ENCODE assay signal across 1 cellular context in the genomic region with DNA sequence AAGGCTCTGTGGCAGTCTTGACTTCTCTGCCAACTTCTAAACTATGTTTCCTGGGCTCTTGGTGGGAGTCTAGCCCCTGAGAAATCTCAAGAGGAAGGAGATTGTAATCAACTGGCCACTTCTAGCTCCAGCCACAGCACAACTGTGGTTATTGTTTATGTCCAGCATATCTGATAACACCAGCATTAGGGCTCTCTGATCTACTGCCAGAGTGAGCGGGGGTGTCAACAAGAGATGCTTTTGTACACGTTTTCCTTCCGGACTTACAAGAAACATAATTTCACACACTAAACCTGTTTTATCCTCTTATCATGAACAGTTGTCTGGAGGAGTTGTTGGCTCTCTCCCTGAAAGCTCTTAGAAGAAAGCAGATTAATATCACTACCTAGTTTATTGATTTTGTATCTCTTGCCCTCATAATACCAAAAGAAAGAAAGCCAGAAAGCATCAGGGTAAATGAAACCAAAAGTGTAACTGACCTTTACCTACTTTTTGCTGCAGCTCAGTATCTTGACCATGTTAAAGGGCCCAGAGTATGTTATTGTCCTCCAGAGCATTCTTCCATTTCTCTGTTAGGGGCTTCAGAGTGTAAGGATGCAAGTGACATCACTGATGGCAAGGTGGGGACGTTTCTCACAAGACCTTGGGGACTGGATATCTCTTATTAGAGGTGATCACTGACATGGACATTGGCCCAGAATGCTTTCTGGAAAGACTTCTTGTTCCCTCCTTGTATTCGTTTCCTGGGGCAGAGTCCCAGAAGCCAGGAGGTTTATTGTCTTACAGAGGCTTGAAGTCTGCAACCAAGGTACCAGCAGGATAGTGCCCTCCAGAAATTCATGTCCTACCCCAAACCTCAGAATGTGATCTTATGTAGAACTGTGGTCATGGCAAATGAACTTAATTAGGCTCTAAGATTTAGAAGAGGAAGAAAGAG.
A peak's percentile ranks its signal among the peaks of the same experiment; 100 is the strongest.
TF ChIP-seq lines count a peak whose summit lies in the region.

No MANE protein-coding gene starts in this region.

TF ChIP-seq in K562, 482 proteins besides CTCF, POLR2A, EP300 and RAD21 (continued from another document):
- TF ChIP-seq CEBPG (CRISPR knock-in tag; IDR thresholded peaks at IDR 0.05) = no peak
- TF ChIP-seq CEBPG (tag; conservative IDR thresholded peaks at IDR 0.05 in 1 of 2, IDR thresholded peaks at IDR 0.05 in 1 of 2) = no peak
- TF ChIP-seq MEIS2 (IDR thresholded peaks at IDR 0.05; ENCODE audit: partially characterized antibody) = peak; percentile 78
- TF ChIP-seq GATA2 (CRISPR knock-in tag; IDR thresholded peaks at IDR 0.05) = peak; percentile 67
- peak; percentile 82 for TF ChIP-seq CBFA2T3 (IDR thresholded peaks at IDR 0.05)
- TF ChIP-seq HNRNPUL1 (IDR thresholded peaks at IDR 0.05; ENCODE audit: low read length) = no peak
- TF ChIP-seq, protein P1, sequence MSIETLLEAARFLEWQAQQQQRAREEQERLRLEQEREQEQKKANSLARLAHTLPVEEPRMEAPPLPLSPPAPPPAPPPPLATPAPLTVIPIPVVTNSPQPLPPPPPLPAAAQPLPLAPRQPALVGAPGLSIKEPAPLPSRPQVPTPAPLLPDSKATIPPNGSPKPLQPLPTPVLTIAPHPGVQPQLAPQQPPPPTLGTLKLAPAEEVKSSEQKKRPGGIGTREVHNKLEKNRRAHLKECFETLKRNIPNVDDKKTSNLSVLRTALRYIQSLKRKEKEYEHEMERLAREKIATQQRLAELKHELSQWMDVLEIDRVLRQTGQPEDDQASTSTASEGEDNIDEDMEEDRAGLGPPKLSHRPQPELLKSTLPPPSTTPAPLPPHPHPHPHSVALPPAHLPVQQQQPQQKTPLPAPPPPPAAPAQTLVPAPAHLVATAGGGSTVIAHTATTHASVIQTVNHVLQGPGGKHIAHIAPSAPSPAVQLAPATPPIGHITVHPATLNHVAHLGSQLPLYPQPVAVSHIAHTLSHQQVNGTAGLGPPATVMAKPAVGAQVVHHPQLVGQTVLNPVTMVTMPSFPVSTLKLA (conservative IDR thresholded peaks at IDR 0.05) = peak; percentile 25 to 53; a peak in 2 of 4 replicates
